ENCODE assay signal across 8 cellular contexts in genomic region chr19:2270157-2270571, GRCh38. TPM values are rescaled to one million over a fixed set of nuclear protein-coding genes. Genes with fewer than 3 reads are reported as not detected.
DNase-seq lines count a peak whose midpoint lies in the region; ATAC-seq and TF ChIP-seq lines count a peak whose summit lies in the region.

No MANE protein-coding gene starts in this region.

- 0 to 1% methylated on average over 39 to 51 of the region's 51 CpGs for WGBS in aorta, 2 donors

- H3K4me1 ChIP-seq in effector memory CD4-positive, alpha-beta T cell (ENCODE audit: control insufficient read depth, insufficient read depth, low read length, poor library complexity, severe bottlenecking), result peaks cover 26% of the 10 kb centered on the region
- peaks cover 50% of the 10 kb centered on the region for H3K4me1 ChIP-seq in mucosa of stomach (ENCODE audit: control insufficient read depth, insufficient read depth, low read length)
- no peaks in the 10 kb centered on the region for H3K4me1 ChIP-seq in aorta (ENCODE audit: control insufficient read depth in 1 of 2, insufficient read depth in 2 of 2, low read length in 2 of 2)

- intact Hi-C loops in aorta (cut with DNase I), result loop anchor here in 1 of 2 donors (5.0 kb wide), 2 partner anchors 33 to 118 kb away; partner anchors contain the start of genes AP3D1, PLEKHJ1 and SF3A2

- H3K27ac ChIP-seq in SU-DHL-6 (ENCODE audit: low read depth, low read length) (peak overlapping the region; percentile 92), aorta (ENCODE audit: low read depth in 1 of 2, low read length in 2 of 2) (peak overlapping the region; percentile 83 to 93)
- peak overlapping the region; percentile 93 for H3K27ac ChIP-seq in effector memory CD4-positive, alpha-beta T cell (ENCODE audit: insufficient read depth, low read length, poor library complexity, severe bottlenecking)

- H3K4me2 ChIP-seq in SU-DHL-6 (ENCODE audit: low read depth, low read length, poor library complexity, severe bottlenecking), result peak overlapping the region; percentile 94

- no peak for TF ChIP-seq CTCF in GM06990 (IDR thresholded peaks at IDR 0.05; ENCODE audit: insufficient read depth, low read length, poor library complexity, severe bottlenecking)
- TF ChIP-seq CTCF in SU-DHL-6 (IDR thresholded peaks at IDR 0.05; ENCODE audit: insufficient read depth, low read length, poor library complexity, severe bottlenecking), result no peak
- no peak for TF ChIP-seq CTCF in GM13977 (IDR thresholded peaks at IDR 0.05; ENCODE audit: extremely low read depth, insufficient read depth, missing control alignments)

- H3K9me3 ChIP-seq in SU-DHL-6 (ENCODE audit: insufficient read depth, low read length) (no peaks in the 10 kb centered on the region), mucosa of stomach (ENCODE audit: control insufficient read depth, low read length) (no peaks in the 10 kb centered on the region), aorta (ENCODE audit: control insufficient read depth, low read length) (no peaks in the 10 kb centered on the region)
- no peaks in the 10 kb centered on the region for H3K9me3 ChIP-seq in effector memory CD4-positive, alpha-beta T cell (ENCODE audit: control insufficient read depth, low read length)

- peaks cover 30% of the 10 kb centered on the region for H3F3A ChIP-seq in SU-DHL-6 (ENCODE audit: insufficient read depth)

- ATAC-seq in aorta (ENCODE audit: low FRiP score), result peak; percentile 45

- H3K9me2 ChIP-seq in SU-DHL-6 (replicated peaks; ENCODE audit: insufficient read depth, low read length), result no peaks in the 10 kb centered on the region

- DNase-seq in GM06990 (ENCODE audit: extremely low read depth, insufficient read length) (no peak), aorta (peak in 1 of 2 donors; percentile 89), GM13977 (ENCODE audit: low spot score) (no peak), COLO668 (lab: John Stamatoyannopoulos, UW; ENCODE audit: unreplicated experiment) (no peak), HT-29 (ENCODE audit: low spot score) (no peak)
- DNase-seq in effector memory CD4-positive, alpha-beta T cell, result peak in 1 of 3 donors; percentile 45

- in situ Hi-C loops in GM13977 (cut with MboI; ENCODE audit: low pct_unique_long_range_greater_than_20kb, low sequenced_read_pairs, unreplicated experiment), result loop anchor here (25.0 kb wide), 1 partner anchor 342 kb away; no protein-coding TSS in a partner anchor

- H3K27me3 ChIP-seq in GM06990 (replicated peaks; ENCODE audit: control insufficient read depth, insufficient read depth, low read length) (no peaks in the 10 kb centered on the region), SU-DHL-6 (ENCODE audit: low read length) (no peaks in the 10 kb centered on the region), mucosa of stomach (ENCODE audit: control insufficient read depth, insufficient read depth, low read length) (no peaks in the 10 kb centered on the region), aorta (ENCODE audit: control insufficient read depth in 1 of 2, insufficient read depth in 2 of 2, low read length in 1 of 2) (no peaks in the 10 kb centered on the region)
- no peaks in the 10 kb centered on the region for H3K27me3 ChIP-seq in effector memory CD4-positive, alpha-beta T cell (replicated peaks; ENCODE audit: control insufficient read depth, insufficient read depth, low read length, poor library complexity, severe bottlenecking)

- H3K9ac ChIP-seq in SU-DHL-6 (ENCODE audit: low read length), result peak overlapping the region; percentile 99
- H3K9ac ChIP-seq in mucosa of stomach (ENCODE audit: low read length), result peak overlapping the region; percentile 95

- peaks cover 6% of the 10 kb centered on the region; the same call in 1 of the 2 replicates for H4K20me1 ChIP-seq in SU-DHL-6 (ENCODE audit: low read depth, low read length)

- peak overlapping the region; percentile 97 for H3K4me3 ChIP-seq in GM06990 (replicated peaks; ENCODE audit: low read depth, low read length)
- peak overlapping the region; percentile 77 for H3K4me3 ChIP-seq in SU-DHL-6 (ENCODE audit: insufficient read depth, low read length, poor library complexity, severe bottlenecking)
- peak overlapping the region; percentile 100 for H3K4me3 ChIP-seq in effector memory CD4-positive, alpha-beta T cell (ENCODE audit: insufficient read depth, low read depth, low read length, poor library complexity, severe bottlenecking)
- H3K4me3 ChIP-seq in mucosa of stomach (ENCODE audit: low read length), result peak overlapping the region; percentile 77
- H3K4me3 ChIP-seq in aorta (ENCODE audit: low read length in 2 of 2), result peak overlapping the region; percentile 49 to 96

- H3K36me3 ChIP-seq in GM06990 (ENCODE audit: control insufficient read depth, insufficient read depth, low read length) (peaks cover 5% of the 10 kb centered on the region; the same call in 1 of the 2 replicates), SU-DHL-6 (ENCODE audit: low read length) (peaks cover 3% of the 10 kb centered on the region; the same call in 1 of the 2 replicates), mucosa of stomach (ENCODE audit: control insufficient read depth, insufficient read depth, low read length) (no peaks in the 10 kb centered on the region), aorta (ENCODE audit: control insufficient read depth in 1 of 2, insufficient read depth in 2 of 2, low read length in 1 of 2) (peaks cover 0 to 2% of the 10 kb centered on the region in 2 donors)
- H3K36me3 ChIP-seq in effector memory CD4-positive, alpha-beta T cell (ENCODE audit: control insufficient read depth, insufficient read depth, low read length), result peaks cover 18% of the 10 kb centered on the region

- peaks cover 42% of the 10 kb centered on the region for H3K79me2 ChIP-seq in SU-DHL-6 (ENCODE audit: insufficient read depth, low read length)

- no peak overlapping the region for H2AFZ ChIP-seq in SU-DHL-6 (ENCODE audit: low read depth, low read length, severe bottlenecking)

RNA-seq across cellular contexts. Expression of gene PEAK3, which starts 11.8 kb away (rescaled TPM):
- total RNA-seq in aorta, result 1 to 10 TPM in 1 of 2 donors, under 1 TPM in 1; 0.93 to 1.5 TPM
- under 1 TPM in 1 of 2 donors, not detected in 1; 0.88 TPM for polyA plus RNA-seq in aorta
- total RNA-seq in HT-29 (2014; rRNA removed; shearing (Covaris generic)), result not detected in 2 replicates

RNA-seq across cellular contexts. Expression of gene JSRP1, which starts 13.9 kb away (rescaled TPM):
- under 1 TPM in 1 of 2 donors, not detected in 1; 0.42 TPM for total RNA-seq in aorta
- under 1 TPM in 1 of 2 donors, not detected in 1; 0.38 TPM for polyA plus RNA-seq in aorta
- total RNA-seq in HT-29 (2014; rRNA removed; shearing (Covaris generic)), result 0.34 and 0.38 TPM in 2 replicates

RNA-seq across cellular contexts. Expression of gene AMH, which starts 21.0 kb away (rescaled TPM):
- 1 to 10 TPM; 1.5 to 1.8 TPM for total RNA-seq in aorta
- polyA plus RNA-seq in aorta, result 1 to 10 TPM; 1.7 to 3.1 TPM
- 17.3 and 19.9 TPM in 2 replicates for total RNA-seq in HT-29 (2014; rRNA removed; shearing (Covaris generic))

RNA-seq across cellular contexts. Expression of gene SF3A2, which starts 33.5 kb away (rescaled TPM):
- total RNA-seq in aorta, result 10 to 100 TPM; 56.1 to 62.2 TPM
- 10 to 100 TPM; 23.8 to 64.9 TPM for polyA plus RNA-seq in aorta
- total RNA-seq in HT-29 (2014; rRNA removed; shearing (Covaris generic)), result 80.5 and 102 TPM in 2 replicates

RNA-seq across cellular contexts. Expression of gene PLEKHJ1, which starts 34.0 kb away (rescaled TPM):
- total RNA-seq in aorta, result 10 to 100 TPM; 24.9 to 37.7 TPM
- polyA plus RNA-seq in aorta, result 10 to 100 TPM; 50.9 to 56.2 TPM
- 295 and 307 TPM in 2 replicates for total RNA-seq in HT-29 (2014; rRNA removed; shearing (Covaris generic))
